Comparison of ENCODE assay signal across 18 cellular contexts in genomic region chr22:43487311-43488030, GRCh38.
"Had no signal": no experiment of that assay in that cellular context is flagged by ENCODE, and none has a peak within 500 bp of the region (broad histone marks: within the 10 kb centered on the region; RNA-seq: fewer than 3 reads in every experiment).

No MANE protein-coding gene starts in this region.

- H3K27me3 ChIP-seq: neutrophil, thyroid gland, upper lobe of left lung, uterus had no signal

- H3K27ac ChIP-seq: coronary artery, heart right ventricle, left ventricle myocardium inferior, neutrophil, thyroid gland, upper lobe of left lung, uterus had no signal

- H3K36me3 Mint-ChIP-seq: natural killer cell treated with Interleukin-12 subunit alpha and Interleukin-12 subunit beta and Interleukin-15 and Interleukin-18, amount 100 ng/mL, for 72 hours had no signal

- DNase-seq: cerebellar nuclear complex; effector CD8-positive, alpha-beta T cell; heart right ventricle; islet precursor cell; left cardiac atrium; left ventricle myocardium inferior; mesenchymal stem cell; midbrain; right cardiac atrium; small intestine; stimulated activated CD4-positive, alpha-beta T cell treated with anti-CD3 and anti-CD28 coated beads, Interleukin-12 subunit alpha, Interleukin-12 subunit beta, amount 100 ng/mL, for 4 hours; stimulated activated naive CD4-positive, alpha-beta T cell treated with Interleukin-2 at 50 U/mL for 16 hours; thyroid gland; upper lobe of left lung; uterus had no signal

- H3K4me3 Mint-ChIP-seq: natural killer cell treated with Interleukin-12 subunit alpha and Interleukin-12 subunit beta and Interleukin-15 and Interleukin-18, amount 100 ng/mL, for 72 hours had no signal

- H3K27me3 Mint-ChIP-seq: natural killer cell treated with Interleukin-12 subunit alpha and Interleukin-12 subunit beta and Interleukin-15 and Interleukin-18, amount 100 ng/mL, for 72 hours had no signal

- H3K27ac Mint-ChIP-seq: natural killer cell treated with Interleukin-12 subunit alpha and Interleukin-12 subunit beta and Interleukin-15 and Interleukin-18, amount 100 ng/mL, for 72 hours had no signal
